Comparison of ENCODE assay signal across 8 cellular contexts in the genomic region with DNA sequence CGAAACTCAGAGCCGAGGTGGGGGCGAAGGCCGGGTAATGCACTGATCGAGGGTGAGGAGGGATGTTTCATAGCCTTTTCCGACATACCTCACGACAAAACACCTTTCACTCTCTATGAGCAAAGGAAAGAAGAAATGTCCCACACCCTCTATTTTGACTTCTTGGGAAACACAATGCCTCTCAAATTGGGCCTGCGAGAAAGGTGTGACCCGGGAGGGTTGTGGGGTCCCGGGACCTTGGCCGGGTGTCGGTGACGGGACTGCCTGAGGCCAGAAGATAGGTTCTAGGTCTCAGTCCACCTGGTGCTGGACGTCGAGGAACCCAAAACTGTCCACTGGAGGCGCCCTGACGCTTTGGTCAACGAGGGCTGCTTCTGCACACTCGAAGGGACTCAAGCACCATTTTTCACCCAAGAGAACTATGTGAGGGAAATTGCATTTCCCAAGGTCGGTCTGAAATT. TPM values are rescaled to one million over a fixed set of nuclear protein-coding genes. Genes with fewer than 3 reads are reported as not detected.
DNase-seq lines count a peak whose midpoint lies in the region; ATAC-seq, FAIRE-seq and TF ChIP-seq lines count a peak whose summit lies in the region.

No MANE protein-coding gene starts in this region.

- H3K9me1 ChIP-seq in endothelial cell of umbilical vein (replicated peaks; ENCODE audit: control insufficient read depth, extremely low read depth, insufficient read depth, low read length), result no peaks in the 10 kb centered on the region

- H3K36me3 Mint-ChIP-seq in CD4-positive, alpha-beta memory T cell, result peaks cover 0 to 4% of the 10 kb centered on the region in 2 donors
- H3K36me3 Mint-ChIP-seq in GM23338 (ENCODE audit: low read depth), result no peaks in the 10 kb centered on the region; the same call in 2 of the 3 replicates

- ATAC-seq in GM23338 (peak; percentile 6), GM21723 (IDR thresholded peaks at IDR 0.05; ENCODE audit: unreplicated experiment) (no peak)

- H3K27me3 ChIP-seq in CD4-positive, alpha-beta memory T cell (ENCODE audit: insufficient read depth, low read length), result peaks cover 69% of the 10 kb centered on the region
- H3K27me3 ChIP-seq in GM23338 (ENCODE audit: insufficient read depth) (peaks cover 100% of the 10 kb centered on the region), SJCRH30 (no peaks in the 10 kb centered on the region), endothelial cell of umbilical vein (ENCODE audit: control insufficient read depth in 2 of 2, insufficient read depth in 2 of 2, low read length in 2 of 2) (peaks cover 67 to 74% of the 10 kb centered on the region in 2 experiments), neural cell (ENCODE audit: insufficient read depth, low read depth, low read length) (peaks cover 70% of the 10 kb centered on the region)

- H3K9me3 ChIP-seq in CD4-positive, alpha-beta memory T cell (ENCODE audit: control insufficient read depth in 1 of 2, low read length in 2 of 2), result no peaks in the 10 kb centered on the region
- H3K9me3 ChIP-seq in SJCRH30 (replicated peaks) (no peaks in the 10 kb centered on the region), endothelial cell of umbilical vein (replicated peaks; ENCODE audit: control insufficient read depth, insufficient read depth, low read length) (no peaks in the 10 kb centered on the region), neural cell (ENCODE audit: low read length) (no peaks in the 10 kb centered on the region)

- H3F3A ChIP-seq in GM23338 (replicated peaks; ENCODE audit: low read depth) (peaks cover 28% of the 10 kb centered on the region), neural cell (ENCODE audit: insufficient read depth, low read length, poor library complexity, severe bottlenecking) (peaks cover 4% of the 10 kb centered on the region)

- no peaks in the 10 kb centered on the region for H3K9me2 ChIP-seq in GM23338 (ENCODE audit: insufficient read depth)
- H3K9me2 ChIP-seq in neural cell (ENCODE audit: insufficient read depth, low read length), result no peaks in the 10 kb centered on the region

- TF ChIP-seq RAD21 in neural cell (conservative IDR thresholded peaks at IDR 0.05), result no peak

- H3K36me3 ChIP-seq in CD4-positive, alpha-beta memory T cell (ENCODE audit: insufficient read depth, low read length), result no peaks in the 10 kb centered on the region
- no peaks in the 10 kb centered on the region for H3K36me3 ChIP-seq in GM23338 (ENCODE audit: insufficient read depth)
- H3K36me3 ChIP-seq in SJCRH30, result no peaks in the 10 kb centered on the region
- no peaks in the 10 kb centered on the region for H3K36me3 ChIP-seq in endothelial cell of umbilical vein (ENCODE audit: control insufficient read depth in 2 of 2, extremely low read depth in 1 of 2, insufficient read depth in 2 of 2, low read length in 2 of 2)
- H3K36me3 ChIP-seq in neural cell (ENCODE audit: insufficient read depth, low read length), result no peaks in the 10 kb centered on the region

- CTCF ChIA-PET in CD4-positive, alpha-beta memory T cell (lab: Charles Lee; ENCODE audit: partially characterized antibody), result interaction anchor here (0.8 to 0.9 kb wide), 2 partner anchors 408 to 410 kb away, joined by 3 read pairs; no protein-coding TSS in a partner anchor
- CTCF ChIA-PET in endothelial cell of umbilical vein (lab: Charles Lee), result interaction anchor here (0.8 to 6.8 kb wide), 8 partner anchors 18 to 413 kb away, joined by 3 to 212 read pairs (median 6); a partner anchor contains a TSS

- no peaks in the 10 kb centered on the region for H3K79me2 ChIP-seq in GM23338 (replicated peaks; ENCODE audit: insufficient read depth)
- H3K79me2 ChIP-seq in endothelial cell of umbilical vein (ENCODE audit: control insufficient read depth, insufficient read depth, low read length), result no peaks in the 10 kb centered on the region
- H3K79me2 ChIP-seq in neural cell (replicated peaks; ENCODE audit: insufficient read depth, low read length), result no peaks in the 10 kb centered on the region

- H4K20me1 ChIP-seq in GM23338 (replicated peaks; ENCODE audit: insufficient read depth) (peaks cover 8% of the 10 kb centered on the region; the same call in 1 of the 2 replicates), endothelial cell of umbilical vein (replicated peaks; ENCODE audit: control insufficient read depth, extremely low read depth, insufficient read depth, low read length) (no peaks in the 10 kb centered on the region), neural cell (ENCODE audit: insufficient read depth) (no peaks in the 10 kb centered on the region)

- peaks cover 64 to 72% of the 10 kb centered on the region in 2 donors for H3K27me3 Mint-ChIP-seq in CD4-positive, alpha-beta memory T cell
- peaks cover 90% of the 10 kb centered on the region for H3K27me3 Mint-ChIP-seq in GM23338 (ENCODE audit: insufficient read depth, low read depth, poor library complexity)

- H2AFZ ChIP-seq in GM23338 (peak overlapping the region; percentile 66), endothelial cell of umbilical vein (ENCODE audit: low read depth, low read length) (no peak overlapping the region), neural cell (ENCODE audit: low read depth, low read length) (no peak overlapping the region)

- peaks cover 35 to 57% (median 45%) of the 10 kb centered on the region in 4 donors for H3K4me1 Mint-ChIP-seq in CD4-positive, alpha-beta memory T cell
- H3K4me1 Mint-ChIP-seq in GM23338, result peaks cover 52% of the 10 kb centered on the region

- DNase-seq in CD4-positive, alpha-beta memory T cell, result no peak
- DNase-seq in GM23338 (ENCODE audit: low spot score) (peak; percentile 80), SJCRH30 (peak; percentile 17 to 40), endothelial cell of umbilical vein (ENCODE audit: low read depth, low spot score) (peak; percentile 36), epidermal melanocyte (ENCODE audit: insufficient read length, low spot score) (no peak), NCI-H1694 treated with DMSO at 0.1 percent for 48 hours (lab: John Stamatoyannopoulos, UW) (no peak)

- H3K27ac Mint-ChIP-seq in CD4-positive, alpha-beta memory T cell, result peak overlapping the region in 2 of 7 donors; percentile 57 to 73
- no peak overlapping the region for H3K27ac Mint-ChIP-seq in GM23338

- peaks cover 58% of the 10 kb centered on the region for H3K4me1 ChIP-seq in CD4-positive, alpha-beta memory T cell (ENCODE audit: insufficient read depth, low read length)
- H3K4me1 ChIP-seq in GM23338 (ENCODE audit: insufficient read depth) (peaks cover 47% of the 10 kb centered on the region), SJCRH30 (no peaks in the 10 kb centered on the region), endothelial cell of umbilical vein (ENCODE audit: control insufficient read depth, extremely low read depth, insufficient read depth, low read length) (peaks cover 25% of the 10 kb centered on the region)

- POLR2A ChIA-PET in CD4-positive, alpha-beta memory T cell (lab: Charles Lee; ENCODE audit: partially characterized antibody), result no interaction called here
- POLR2A ChIA-PET in endothelial cell of umbilical vein (lab: Charles Lee), result no interaction called here

- FAIRE-seq in endothelial cell of umbilical vein (lab: Jason Lieb, UNC), result peak; percentile 73

- TF ChIP-seq CTCF in GM23338 (conservative IDR thresholded peaks at IDR 0.05; ENCODE audit: low read depth in 2 of 2), result peak; percentile 61 to 65
- TF ChIP-seq CTCF in endothelial cell of umbilical vein (IDR thresholded peaks at IDR 0.05; ENCODE audit: extremely low read depth in 1 of 2, insufficient read depth in 1 of 2, low read depth in 1 of 2, low read length in 2 of 2), result peak; percentile 50 to 63
- TF ChIP-seq CTCF in neural cell (IDR thresholded peaks at IDR 0.05; ENCODE audit: poor library complexity, severe bottlenecking), result no peak

- H3K27ac ChIP-seq in CD4-positive, alpha-beta memory T cell (ENCODE audit: low read depth, low read length), result no peak overlapping the region
- H3K27ac ChIP-seq in GM23338 (ENCODE audit: low read depth) (no peak overlapping the region), SJCRH30 (no peak overlapping the region), endothelial cell of umbilical vein (ENCODE audit: insufficient read depth, low read depth, low read length) (no peak overlapping the region), neural cell (ENCODE audit: low read length) (no peak overlapping the region)

- TF ChIP-seq POLR2A in endothelial cell of umbilical vein (IDR thresholded peaks at IDR 0.05; ENCODE audit: low read depth, low read length), result no peak

- H3K9ac ChIP-seq in endothelial cell of umbilical vein (replicated peaks; ENCODE audit: extremely low read depth, insufficient read depth, low read length) (no peak overlapping the region), neural cell (ENCODE audit: low read length) (no peak overlapping the region)

- H3K9me3 Mint-ChIP-seq in CD4-positive, alpha-beta memory T cell, result peaks cover 0 to 5% (median 0%) of the 10 kb centered on the region in 8 donors
- peaks cover 4% of the 10 kb centered on the region; the same call in 2 of the 3 replicates for H3K9me3 Mint-ChIP-seq in GM23338

- H3K4me2 ChIP-seq in GM23338 (peak overlapping the region; percentile 85), endothelial cell of umbilical vein (ENCODE audit: insufficient read depth, low read length) (peak overlapping the region; percentile 44), neural cell (ENCODE audit: low read length) (no peak overlapping the region)

- no peak for TF ChIP-seq EP300 in neural cell (conservative IDR thresholded peaks at IDR 0.05; ENCODE audit: poor library complexity, severe bottlenecking)

- intact Hi-C loops in CD4-positive, alpha-beta memory T cell (cut with micrococcal nuclease), result loop anchor here (5.0 to 10.0 kb wide), 2 partner anchors 42 to 979 kb away; a partner anchor contains a TSS
- intact Hi-C loops in endothelial cell of umbilical vein (cut with micrococcal nuclease), result loop anchor here (2.0 kb wide), 1 partner anchor 53 kb away; no protein-coding TSS in a partner anchor

- peak overlapping the region; percentile 15 to 95 (median 78) for H3K4me3 Mint-ChIP-seq in CD4-positive, alpha-beta memory T cell
- peak overlapping the region; percentile 69 for H3K4me3 Mint-ChIP-seq in GM23338

- dilution Hi-C loops in endothelial cell of umbilical vein (cut with MboI; ENCODE audit: extremely low pct_ligation_motif_present, low sequenced_read_pairs), result no loop called here

- BruUV-seq in endothelial cell of umbilical vein (replicated peaks; lab: Mats Ljungman, UMichigan), result no TSS peak

- H3K4me3 ChIP-seq in CD4-positive, alpha-beta memory T cell (ENCODE audit: low read length in 2 of 2), result peak overlapping the region in 1 of 2 donors; percentile 28
- H3K4me3 ChIP-seq in GM23338 (peak overlapping the region; percentile 55), SJCRH30 (peak overlapping the region; percentile 43; the same call in 1 of the 2 replicates), endothelial cell of umbilical vein (replicated peaks in 1 of 3; ENCODE audit: insufficient read depth in 1 of 3, low read depth in 1 of 3, low read length in 3 of 3) (no peak overlapping the region), neural cell (ENCODE audit: low read length) (peak overlapping the region; percentile 59)

RNA-seq across cellular contexts. Expression of a gene that starts 41.1 kb away (rescaled TPM):
- total RNA-seq in CD4-positive, alpha-beta memory T cell, result 10 to 100 TPM; 54.4 to 55.6 TPM
- polyA plus RNA-seq in CD4-positive, alpha-beta memory T cell, result 10 to 100 TPM; 44.4 to 59.8 TPM
- 28.1 and 47.7 TPM in 2 replicates for total RNA-seq in GM23338 (2014; rRNA removed; shearing (Covaris generic))
- polyA plus RNA-seq in GM23338 (2016; fragmentation: Nextera tagmentation; extraction: Ambion mirVana) (17.4 TPM in 2 replicates), endothelial cell of umbilical vein (23.1 and 28.7 TPM in 2 replicates), neural cell (54.7 and 59.9 TPM in 2 replicates)
- total RNA-seq in SJCRH30 (2014; rRNA removed; shearing (Covaris generic)), result 35.2 and 39.3 TPM in 2 replicates
- total RNA-seq in endothelial cell of umbilical vein, result 26.4 and 27.8 TPM in 2 replicates
- 5.8 and 7.7 TPM in 2 replicates for polyA plus RNA-seq in endothelial cell of umbilical vein (2011; cell fraction: cytosol; rRNA removed)
- 5.1 and 8.1 TPM in 2 replicates for polyA plus RNA-seq in endothelial cell of umbilical vein (2011; cell fraction: nucleus; rRNA removed)
- 25.5 and 27.1 TPM in 2 replicates for polyA plus RNA-seq in endothelial cell of umbilical vein (2012)
- polyA minus RNA-seq in endothelial cell of umbilical vein (34.8 and 42.2 TPM in 2 replicates), neural cell (41.6 and 48.4 TPM in 2 replicates)
- polyA minus RNA-seq in endothelial cell of umbilical vein (2011; cell fraction: cytosol; rRNA and poly(A)+ RNA removed), result 24.3 TPM
- polyA minus RNA-seq in endothelial cell of umbilical vein (2011; cell fraction: nucleus; rRNA and poly(A)+ RNA removed), result 8.5 and 15.4 TPM in 2 replicates

RNA-seq across cellular contexts. Expression of a gene that starts 50.2 kb away (rescaled TPM):
- not detected for total RNA-seq in CD4-positive, alpha-beta memory T cell
- not detected for polyA plus RNA-seq in CD4-positive, alpha-beta memory T cell
- total RNA-seq in GM23338 (2014; rRNA removed; shearing (Covaris generic)), result not detected in 2 replicates
- polyA plus RNA-seq in GM23338 (2016; fragmentation: Nextera tagmentation; extraction: Ambion mirVana) (not detected in 2 replicates), endothelial cell of umbilical vein (not detected in 2 replicates), neural cell (0.50 and 1.3 TPM in 2 replicates)
- total RNA-seq in SJCRH30 (2014; rRNA removed; shearing (Covaris generic)), result 0.13 and 0.22 TPM in 2 replicates
- not detected in 2 replicates for total RNA-seq in endothelial cell of umbilical vein
- not detected in 2 replicates for polyA plus RNA-seq in endothelial cell of umbilical vein (2011; cell fraction: cytosol; rRNA removed)
- not detected in 2 replicates for polyA plus RNA-seq in endothelial cell of umbilical vein (2011; cell fraction: nucleus; rRNA removed)
- polyA plus RNA-seq in endothelial cell of umbilical vein (2012), result not detected in 2 replicates
- polyA minus RNA-seq in endothelial cell of umbilical vein (not detected in 2 replicates), neural cell (1.3 and 1.7 TPM in 2 replicates)
- not detected for polyA minus RNA-seq in endothelial cell of umbilical vein (2011; cell fraction: cytosol; rRNA and poly(A)+ RNA removed)
- not detected in 2 replicates for polyA minus RNA-seq in endothelial cell of umbilical vein (2011; cell fraction: nucleus; rRNA and poly(A)+ RNA removed)

Comparison
In these comparisons a context has a peak if more than half of its experiments do, and no peak if none do; other contexts are left out.
1. DNase-seq: peak in GM23338 (single experiment), SJCRH30 (2 of 2) and endothelial cell of umbilical vein (single experiment); none in CD4-positive, alpha-beta memory T cell (0 of 5), epidermal melanocyte (single experiment) and NCI-H1694 treated with DMSO at 0.1 percent for 48 hours (single experiment).
2. H3K4me3 ChIP-seq: peak in GM23338 (single experiment), SJCRH30 (single experiment) and neural cell (single experiment); none in endothelial cell of umbilical vein (0 of 3).